Comparison of ENCODE assay signal across 10 cellular contexts in the genomic region with DNA sequence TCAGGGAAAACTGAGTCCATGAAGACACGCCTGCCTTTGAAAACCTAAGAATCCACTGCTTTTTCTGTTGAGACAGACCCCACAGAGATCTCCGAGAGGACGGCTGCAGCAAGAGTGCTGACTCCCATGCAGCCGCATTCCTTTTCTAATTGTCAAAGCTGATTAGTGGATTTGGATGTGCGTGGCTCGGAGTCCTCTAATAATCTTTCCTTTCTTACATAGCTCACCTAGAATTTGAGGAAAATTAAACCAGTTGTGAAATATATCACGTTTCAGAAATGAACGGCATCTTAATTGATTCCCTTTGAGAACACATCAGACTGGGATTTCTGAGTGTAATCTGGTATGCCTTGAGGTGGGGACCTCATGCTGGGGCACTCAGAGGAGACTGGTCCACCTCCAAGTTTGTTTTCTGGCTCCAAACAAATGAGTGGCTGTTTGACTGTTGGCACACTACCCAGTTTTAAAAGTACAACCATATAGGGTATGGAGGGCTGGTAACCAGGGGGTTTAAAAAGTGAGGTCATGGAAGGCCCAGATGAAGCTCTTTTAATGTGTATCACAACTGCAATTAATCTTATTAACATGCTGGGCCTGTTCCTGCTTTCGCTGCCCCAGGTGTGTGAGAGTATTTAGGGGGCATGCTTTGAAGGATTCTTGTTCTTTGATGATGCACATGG.
DNase-seq lines count a peak whose midpoint lies in the region; ATAC-seq and TF ChIP-seq lines count a peak whose summit lies in the region.
"Had no signal": no experiment of that assay in that cellular context is flagged by ENCODE, and none has a peak within 500 bp of the region (broad histone marks: within the 10 kb centered on the region; RNA-seq: fewer than 3 reads in every experiment).

No MANE protein-coding gene starts in this region.

- no peaks in the 10 kb centered on the region for H3K36me3 ChIP-seq in WERI-Rb-1

- H3K36me3 Mint-ChIP-seq in nephron (ENCODE audit: low read depth), result no peaks in the 10 kb centered on the region

- no peaks in the 10 kb centered on the region for H3K27me3 ChIP-seq in WERI-Rb-1 (ENCODE audit: insufficient read depth, low read depth, severe bottlenecking)

- H3K4me3 ChIP-seq in astrocyte of the cerebellum (ENCODE audit: low read depth, low read length) (no peak overlapping the region), WERI-Rb-1 (ENCODE audit: low read depth, low read length) (no peak overlapping the region)

- peaks cover 10% of the 10 kb centered on the region for H3K27me3 Mint-ChIP-seq in nephron (ENCODE audit: low read depth)

- in situ Hi-C loops in astrocyte of the cerebellum (cut with HindIII; ENCODE audit: low sequenced_read_pairs), result no loop called here

- DNase-seq in COLO829 (ENCODE audit: low spot score) (peak; percentile 48), NCI-H2029 (lab: John Stamatoyannopoulos, UW) (peak; percentile 85), astrocyte of the cerebellum (ENCODE audit: low read depth) (peak; percentile 93), OCI-M1 (lab: John Stamatoyannopoulos, UW) (no peak), WERI-Rb-1 (no peak)
- DNase-seq in effector CD4-positive, alpha-beta T cell, result no peak
- DNase-seq: activated CD8-positive, alpha-beta memory T cell treated with anti-CD3 and anti-CD28 coated beads, Interleukin-2, amount 50 U/mL, for 48 hours; stimulated activated CD8-positive, alpha-beta memory T cell treated with anti-CD3 and anti-CD28 coated beads, Interleukin-4, amount 100 ng/mL, for 48 hours had no signal

- no peak for ATAC-seq in HG03565 (IDR thresholded peaks at IDR 0.05; ENCODE audit: unreplicated experiment)

- TF ChIP-seq CTCF in astrocyte of the cerebellum (IDR thresholded peaks at IDR 0.05; ENCODE audit: low read depth, low read length, missing control alignments) (no peak), nephron (IDR thresholded peaks at IDR 0.05; ENCODE audit: unreplicated experiment in 3 of 3) (no peak), WERI-Rb-1 (IDR thresholded peaks at IDR 0.05; ENCODE audit: low read depth, low read length) (no peak)

- no peak overlapping the region for H3K27ac ChIP-seq in WERI-Rb-1

- no peaks in the 10 kb centered on the region for H3K9me3 ChIP-seq in WERI-Rb-1 (ENCODE audit: severe bottlenecking)

- H3K27ac Mint-ChIP-seq in nephron, result peak overlapping the region; percentile 71 to 80 (median 77)

- no peaks in the 10 kb centered on the region for H3K9me3 Mint-ChIP-seq in nephron

- no peak overlapping the region for H3K4me3 Mint-ChIP-seq in nephron

- peaks cover 65% of the 10 kb centered on the region for H3K4me1 Mint-ChIP-seq in nephron

Comparison
In these comparisons a context has a peak if more than half of its experiments do, and no peak if none do; other contexts are left out.
1. DNase-seq: peak in COLO829 (single experiment), NCI-H2029 (single experiment) and astrocyte of the cerebellum (single experiment); none in effector CD4-positive, alpha-beta T cell (single experiment), OCI-M1 (single experiment) and WERI-Rb-1 (single experiment).